In the genomic region with DNA sequence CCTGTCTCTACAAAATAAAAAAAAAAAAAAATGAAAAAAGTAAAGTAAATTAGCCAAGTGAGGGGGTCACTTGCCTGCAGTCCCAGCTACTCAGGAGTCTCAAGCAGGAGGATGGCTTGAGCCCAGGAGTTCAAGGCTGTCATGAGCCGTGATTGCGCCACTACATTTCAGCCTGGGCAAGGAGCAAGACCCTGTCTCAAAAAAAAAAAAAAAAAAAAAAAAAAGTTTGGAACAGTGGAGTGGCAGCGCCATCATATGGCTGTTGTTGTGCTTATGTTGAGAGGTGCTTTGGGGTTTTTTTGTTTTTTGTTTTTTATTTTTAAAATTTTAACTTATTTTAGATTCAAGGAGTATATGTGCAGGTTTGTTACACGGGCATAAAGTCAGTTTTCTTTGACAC, we compare ENCODE assay signal across 2 cellular contexts.
TF ChIP-seq lines count a peak whose summit lies in the region.

No MANE protein-coding gene starts in this region.

TF ChIP-seq in SK-N-SH, 30 proteins besides CTCF, POLR2A, EP300 and RAD21 (continued from another document):
- TF ChIP-seq, protein P1, sequence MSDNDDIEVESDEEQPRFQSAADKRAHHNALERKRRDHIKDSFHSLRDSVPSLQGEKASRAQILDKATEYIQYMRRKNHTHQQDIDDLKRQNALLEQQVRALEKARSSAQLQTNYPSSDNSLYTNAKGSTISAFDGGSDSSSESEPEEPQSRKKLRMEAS (IDR thresholded peaks at IDR 0.05; ENCODE audit: low read depth) = no peak
- no peak for TF ChIP-seq RCOR1 (IDR thresholded peaks at IDR 0.05; ENCODE audit: low read length)
- no peak for TF ChIP-seq GABPA (IDR thresholded peaks at IDR 0.05; ENCODE audit: low read depth)
- no peak for TF ChIP-seq USF2 (IDR thresholded peaks at IDR 0.05; ENCODE audit: borderline replicate concordance, low read depth, low read length)
- TF ChIP-seq POLR2AphosphoS5 (IDR thresholded peaks at IDR 0.05; ENCODE audit: low read depth, low read length) = no peak
- TF ChIP-seq, protein P2, sequence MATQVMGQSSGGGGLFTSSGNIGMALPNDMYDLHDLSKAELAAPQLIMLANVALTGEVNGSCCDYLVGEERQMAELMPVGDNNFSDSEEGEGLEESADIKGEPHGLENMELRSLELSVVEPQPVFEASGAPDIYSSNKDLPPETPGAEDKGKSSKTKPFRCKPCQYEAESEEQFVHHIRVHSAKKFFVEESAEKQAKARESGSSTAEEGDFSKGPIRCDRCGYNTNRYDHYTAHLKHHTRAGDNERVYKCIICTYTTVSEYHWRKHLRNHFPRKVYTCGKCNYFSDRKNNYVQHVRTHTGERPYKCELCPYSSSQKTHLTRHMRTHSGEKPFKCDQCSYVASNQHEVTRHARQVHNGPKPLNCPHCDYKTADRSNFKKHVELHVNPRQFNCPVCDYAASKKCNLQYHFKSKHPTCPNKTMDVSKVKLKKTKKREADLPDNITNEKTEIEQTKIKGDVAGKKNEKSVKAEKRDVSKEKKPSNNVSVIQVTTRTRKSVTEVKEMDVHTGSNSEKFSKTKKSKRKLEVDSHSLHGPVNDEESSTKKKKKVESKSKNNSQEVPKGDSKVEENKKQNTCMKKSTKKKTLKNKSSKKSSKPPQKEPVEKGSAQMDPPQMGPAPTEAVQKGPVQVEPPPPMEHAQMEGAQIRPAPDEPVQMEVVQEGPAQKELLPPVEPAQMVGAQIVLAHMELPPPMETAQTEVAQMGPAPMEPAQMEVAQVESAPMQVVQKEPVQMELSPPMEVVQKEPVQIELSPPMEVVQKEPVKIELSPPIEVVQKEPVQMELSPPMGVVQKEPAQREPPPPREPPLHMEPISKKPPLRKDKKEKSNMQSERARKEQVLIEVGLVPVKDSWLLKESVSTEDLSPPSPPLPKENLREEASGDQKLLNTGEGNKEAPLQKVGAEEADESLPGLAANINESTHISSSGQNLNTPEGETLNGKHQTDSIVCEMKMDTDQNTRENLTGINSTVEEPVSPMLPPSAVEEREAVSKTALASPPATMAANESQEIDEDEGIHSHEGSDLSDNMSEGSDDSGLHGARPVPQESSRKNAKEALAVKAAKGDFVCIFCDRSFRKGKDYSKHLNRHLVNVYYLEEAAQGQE (IDR thresholded peaks at IDR 0.05; ENCODE audit: low read depth, low read length) = no peak
- TF ChIP-seq YY1 (IDR thresholded peaks at IDR 0.05; ENCODE audit: low read depth) = no peak
- TF ChIP-seq, protein P3, sequence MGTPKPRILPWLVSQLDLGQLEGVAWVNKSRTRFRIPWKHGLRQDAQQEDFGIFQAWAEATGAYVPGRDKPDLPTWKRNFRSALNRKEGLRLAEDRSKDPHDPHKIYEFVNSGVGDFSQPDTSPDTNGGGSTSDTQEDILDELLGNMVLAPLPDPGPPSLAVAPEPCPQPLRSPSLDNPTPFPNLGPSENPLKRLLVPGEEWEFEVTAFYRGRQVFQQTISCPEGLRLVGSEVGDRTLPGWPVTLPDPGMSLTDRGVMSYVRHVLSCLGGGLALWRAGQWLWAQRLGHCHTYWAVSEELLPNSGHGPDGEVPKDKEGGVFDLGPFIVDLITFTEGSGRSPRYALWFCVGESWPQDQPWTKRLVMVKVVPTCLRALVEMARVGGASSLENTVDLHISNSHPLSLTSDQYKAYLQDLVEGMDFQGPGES (IDR thresholded peaks at IDR 0.05; ENCODE audit: low read depth, low read length) = no peak
- TF ChIP-seq RXRA (IDR thresholded peaks at IDR 0.05; ENCODE audit: borderline replicate concordance, low read depth) = no peak
- no peak for TF ChIP-seq RFX5 (IDR thresholded peaks at IDR 0.05; ENCODE audit: low read length)
- no peak for TF ChIP-seq MEF2A (IDR thresholded peaks at IDR 0.05; ENCODE audit: borderline replicate concordance, low read depth)

TF ChIP-seq in SK-N-SH treated with all-trans-retinoic acid at 6 μM for 48 hours, 23 proteins besides CTCF, POLR2A, EP300 and RAD21 (continued from another document):
- TF ChIP-seq, protein P4, sequence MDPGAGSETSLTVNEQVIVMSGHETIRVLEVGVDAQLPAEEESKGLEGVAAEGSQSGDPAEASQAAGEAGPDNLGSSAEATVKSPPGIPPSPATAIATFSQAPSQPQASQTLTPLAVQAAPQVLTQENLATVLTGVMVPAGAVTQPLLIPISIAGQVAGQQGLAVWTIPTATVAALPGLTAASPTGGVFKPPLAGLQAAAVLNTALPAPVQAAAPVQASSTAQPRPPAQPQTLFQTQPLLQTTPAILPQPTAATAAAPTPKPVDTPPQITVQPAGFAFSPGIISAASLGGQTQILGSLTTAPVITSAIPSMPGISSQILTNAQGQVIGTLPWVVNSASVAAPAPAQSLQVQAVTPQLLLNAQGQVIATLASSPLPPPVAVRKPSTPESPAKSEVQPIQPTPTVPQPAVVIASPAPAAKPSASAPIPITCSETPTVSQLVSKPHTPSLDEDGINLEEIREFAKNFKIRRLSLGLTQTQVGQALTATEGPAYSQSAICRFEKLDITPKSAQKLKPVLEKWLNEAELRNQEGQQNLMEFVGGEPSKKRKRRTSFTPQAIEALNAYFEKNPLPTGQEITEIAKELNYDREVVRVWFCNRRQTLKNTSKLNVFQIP (CRISPR knock-in tag; IDR thresholded peaks at IDR 0.05; ENCODE audit: borderline replicate concordance, low read depth) = no peak
- TF ChIP-seq SNAI2 (CRISPR knock-in tag; IDR thresholded peaks at IDR 0.05) (no peak), PPARA (CRISPR knock-in tag; IDR thresholded peaks at IDR 0.05; ENCODE audit: borderline replicate concordance) (no peak), CREB5 (CRISPR knock-in tag; IDR thresholded peaks at IDR 0.05; ENCODE audit: low read depth) (no peak), RARB (CRISPR knock-in tag; IDR thresholded peaks at IDR 0.05) (no peak), PATZ1 (CRISPR knock-in tag; IDR thresholded peaks at IDR 0.05; ENCODE audit: borderline replicate concordance) (no peak), TCF4 (CRISPR knock-in tag; IDR thresholded peaks at IDR 0.05; ENCODE audit: borderline replicate concordance) (no peak)
